10 cellular contexts compared by ENCODE assay signal in the genomic region with DNA sequence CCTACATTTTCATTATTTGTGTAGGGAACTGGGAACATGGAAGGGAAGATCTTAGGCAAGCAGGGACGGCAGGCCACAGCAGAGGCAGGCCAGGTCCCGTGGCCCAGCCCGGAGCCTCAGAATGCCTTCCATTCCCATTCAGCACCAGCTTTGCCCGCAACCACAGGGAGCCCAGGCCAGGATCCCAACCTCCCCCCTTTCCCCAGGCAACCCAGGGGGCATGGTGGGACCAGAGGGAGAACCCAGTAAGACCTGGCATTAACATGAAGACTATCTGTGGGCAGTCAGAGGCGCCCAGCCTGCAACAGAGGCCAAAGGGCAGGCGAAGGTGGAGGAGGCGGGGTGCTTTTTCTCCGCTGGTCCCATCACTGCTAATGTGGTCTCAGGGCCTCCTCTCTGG.
DNase-seq lines count a peak whose midpoint lies in the region; ATAC-seq and TF ChIP-seq lines count a peak whose summit lies in the region.
"Had no signal": no experiment of that assay in that cellular context is flagged by ENCODE, and none has a peak within 500 bp of the region (broad histone marks: within the 10 kb centered on the region; RNA-seq: fewer than 3 reads in every experiment).

No MANE protein-coding gene starts in this region.

- H3K27ac Mint-ChIP-seq in WTC11 = no peak overlapping the region
- no peak overlapping the region for H3K27ac Mint-ChIP-seq in stimulated activated memory B cell treated with anti-CD40 and anti-IgM and Interleukin-4, amounts not matched to agents 10 μg/mL and 1 μg/mL and 100 μg/mL, for 72 hours
- H3K27ac Mint-ChIP-seq: dendritic cell treated with granulocyte-macrophage colony-stimulating factor and Interleukin-4, amounts not matched to agents 40 ng/mL and 50 ng/mL, for 4 days had no signal

- CTCF ChIA-PET in WTC11 (lab: Charles Lee) = interaction anchor here (0.9 to 5.7 kb wide), 35 partner anchors 9 to 717 kb away, joined by 3 to 106 read pairs (median 5); a partner anchor contains a TSS

- no peak for TF ChIP-seq CTCF in WTC11 (IDR thresholded peaks at IDR 0.05)

- POLR2A ChIA-PET in WTC11 (lab: Charles Lee) = interaction anchor here (1.0 to 1.1 kb wide), 2 partner anchors 27 to 92 kb away, joined by 3 read pairs; no protein-coding TSS in a partner anchor

- peak overlapping the region; percentile 60 for H3K4me3 Mint-ChIP-seq in WTC11
- peak overlapping the region; percentile 2 for H3K4me3 Mint-ChIP-seq in stimulated activated memory B cell treated with anti-CD40 and anti-IgM and Interleukin-4, amounts not matched to agents 10 μg/mL and 1 μg/mL and 100 μg/mL, for 72 hours
- H3K4me3 Mint-ChIP-seq: dendritic cell treated with granulocyte-macrophage colony-stimulating factor and Interleukin-4, amounts not matched to agents 40 ng/mL and 50 ng/mL, for 4 days had no signal

- no peak for ATAC-seq in WTC11
- no peak for ATAC-seq in stimulated activated memory B cell treated with anti-CD40 and anti-IgM and Interleukin-4, amounts not matched to agents 10 μg/mL and 1 μg/mL and 100 μg/mL, for 72 hours

- no peaks in the 10 kb centered on the region for H3K36me3 Mint-ChIP-seq in WTC11
- H3K36me3 Mint-ChIP-seq in stimulated activated memory B cell treated with anti-CD40 and anti-IgM and Interleukin-4, amounts not matched to agents 10 μg/mL and 1 μg/mL and 100 μg/mL, for 72 hours = no peaks in the 10 kb centered on the region
- H3K36me3 Mint-ChIP-seq: CD4-positive, CD25-positive, alpha-beta regulatory T cell had no signal

- peak; percentile 44 for DNase-seq in activated effector memory CD4-positive, alpha-beta T cell treated with anti-CD3 and anti-CD28 coated beads, Interleukin-2, amount 50 U/mL, for 16 hours
- DNase-seq in activated effector memory CD4-positive, alpha-beta T cell treated with Interleukin-2 at 50 U/mL for 16 hours = no peak
- DNase-seq in WTC11 (ENCODE audit: low spot score) (no peak), mesenteric fat pad (ENCODE audit: low spot score) (peak; percentile 81), NCI-H2107 (lab: John Stamatoyannopoulos, UW) (no peak)
- DNase-seq in activated CD4-positive, alpha-beta T cell treated with anti-CD3 and anti-CD28 coated beads, Interleukin-2, amount 50 U/mL, for 1 hour = no peak
- no peak for DNase-seq in activated naive CD4-positive, alpha-beta T cell treated with anti-CD3 and anti-CD28 coated beads, Interleukin-2, amount 50 U/mL, for 16 hours

- no peaks in the 10 kb centered on the region for H3K9me3 Mint-ChIP-seq in WTC11
- H3K9me3 Mint-ChIP-seq in stimulated activated memory B cell treated with anti-CD40 and anti-IgM and Interleukin-4, amounts not matched to agents 10 μg/mL and 1 μg/mL and 100 μg/mL, for 72 hours = no peaks in the 10 kb centered on the region
- H3K9me3 Mint-ChIP-seq: dendritic cell treated with granulocyte-macrophage colony-stimulating factor and Interleukin-4, amounts not matched to agents 40 ng/mL and 50 ng/mL, for 4 days had no signal

- H3K4me1 Mint-ChIP-seq in WTC11 = peaks cover 21% of the 10 kb centered on the region
- peaks cover 14% of the 10 kb centered on the region for H3K4me1 Mint-ChIP-seq in stimulated activated memory B cell treated with anti-CD40 and anti-IgM and Interleukin-4, amounts not matched to agents 10 μg/mL and 1 μg/mL and 100 μg/mL, for 72 hours

- peaks cover 56% of the 10 kb centered on the region for H3K27me3 Mint-ChIP-seq in WTC11 (ENCODE audit: low read depth)
- H3K27me3 Mint-ChIP-seq in stimulated activated memory B cell treated with anti-CD40 and anti-IgM and Interleukin-4, amounts not matched to agents 10 μg/mL and 1 μg/mL and 100 μg/mL, for 72 hours = peaks cover 78% of the 10 kb centered on the region

TF ChIP-seq in WTC11, 78 proteins besides CTCF, POLR2A, EP300 and RAD21:
- TF ChIP-seq ZNF396 (CRISPR knock-in tag; IDR thresholded peaks at IDR 0.05; ENCODE audit: borderline replicate concordance) = no peak
- TF ChIP-seq ESRRA (CRISPR knock-in tag; IDR thresholded peaks at IDR 0.05; ENCODE audit: borderline replicate concordance) = no peak
- TF ChIP-seq ZBTB21 (CRISPR knock-in tag; IDR thresholded peaks at IDR 0.05; ENCODE audit: borderline replicate concordance) = no peak
- TF ChIP-seq SMAD4 (CRISPR knock-in tag; IDR thresholded peaks at IDR 0.05) = no peak
- TF ChIP-seq ATF1 (CRISPR knock-in tag; IDR thresholded peaks at IDR 0.05) = no peak
- TF ChIP-seq NFATC4 (CRISPR knock-in tag; IDR thresholded peaks at IDR 0.05) = no peak
- no peak for TF ChIP-seq GTF2I (CRISPR knock-in tag; conservative IDR thresholded peaks at IDR 0.05)
- TF ChIP-seq ZNF671 (CRISPR knock-in tag; IDR thresholded peaks at IDR 0.05) = no peak
- no peak for TF ChIP-seq PRRX2 (CRISPR knock-in tag; IDR thresholded peaks at IDR 0.05)
- TF ChIP-seq, protein P1, sequence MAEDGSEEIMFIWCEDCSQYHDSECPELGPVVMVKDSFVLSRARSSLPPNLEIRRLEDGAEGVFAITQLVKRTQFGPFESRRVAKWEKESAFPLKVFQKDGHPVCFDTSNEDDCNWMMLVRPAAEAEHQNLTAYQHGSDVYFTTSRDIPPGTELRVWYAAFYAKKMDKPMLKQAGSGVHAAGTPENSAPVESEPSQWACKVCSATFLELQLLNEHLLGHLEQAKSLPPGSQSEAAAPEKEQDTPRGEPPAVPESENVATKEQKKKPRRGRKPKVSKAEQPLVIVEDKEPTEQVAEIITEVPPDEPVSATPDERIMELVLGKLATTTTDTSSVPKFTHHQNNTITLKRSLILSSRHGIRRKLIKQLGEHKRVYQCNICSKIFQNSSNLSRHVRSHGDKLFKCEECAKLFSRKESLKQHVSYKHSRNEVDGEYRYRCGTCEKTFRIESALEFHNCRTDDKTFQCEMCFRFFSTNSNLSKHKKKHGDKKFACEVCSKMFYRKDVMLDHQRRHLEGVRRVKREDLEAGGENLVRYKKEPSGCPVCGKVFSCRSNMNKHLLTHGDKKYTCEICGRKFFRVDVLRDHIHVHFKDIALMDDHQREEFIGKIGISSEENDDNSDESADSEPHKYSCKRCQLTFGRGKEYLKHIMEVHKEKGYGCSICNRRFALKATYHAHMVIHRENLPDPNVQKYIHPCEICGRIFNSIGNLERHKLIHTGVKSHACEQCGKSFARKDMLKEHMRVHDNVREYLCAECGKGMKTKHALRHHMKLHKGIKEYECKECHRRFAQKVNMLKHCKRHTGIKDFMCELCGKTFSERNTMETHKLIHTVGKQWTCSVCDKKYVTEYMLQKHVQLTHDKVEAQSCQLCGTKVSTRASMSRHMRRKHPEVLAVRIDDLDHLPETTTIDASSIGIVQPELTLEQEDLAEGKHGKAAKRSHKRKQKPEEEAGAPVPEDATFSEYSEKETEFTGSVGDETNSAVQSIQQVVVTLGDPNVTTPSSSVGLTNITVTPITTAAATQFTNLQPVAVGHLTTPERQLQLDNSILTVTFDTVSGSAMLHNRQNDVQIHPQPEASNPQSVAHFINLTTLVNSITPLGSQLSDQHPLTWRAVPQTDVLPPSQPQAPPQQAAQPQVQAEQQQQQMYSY (CRISPR knock-in tag; IDR thresholded peaks at IDR 0.05) = no peak
- no peak for TF ChIP-seq ZNF138 (CRISPR knock-in tag; conservative IDR thresholded peaks at IDR 0.05)
- TF ChIP-seq, protein P2, sequence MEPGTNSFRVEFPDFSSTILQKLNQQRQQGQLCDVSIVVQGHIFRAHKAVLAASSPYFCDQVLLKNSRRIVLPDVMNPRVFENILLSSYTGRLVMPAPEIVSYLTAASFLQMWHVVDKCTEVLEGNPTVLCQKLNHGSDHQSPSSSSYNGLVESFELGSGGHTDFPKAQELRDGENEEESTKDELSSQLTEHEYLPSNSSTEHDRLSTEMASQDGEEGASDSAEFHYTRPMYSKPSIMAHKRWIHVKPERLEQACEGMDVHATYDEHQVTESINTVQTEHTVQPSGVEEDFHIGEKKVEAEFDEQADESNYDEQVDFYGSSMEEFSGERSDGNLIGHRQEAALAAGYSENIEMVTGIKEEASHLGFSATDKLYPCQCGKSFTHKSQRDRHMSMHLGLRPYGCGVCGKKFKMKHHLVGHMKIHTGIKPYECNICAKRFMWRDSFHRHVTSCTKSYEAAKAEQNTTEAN (CRISPR knock-in tag; IDR thresholded peaks at IDR 0.05) = no peak
- TF ChIP-seq FOXJ3 (CRISPR knock-in tag; IDR thresholded peaks at IDR 0.05; ENCODE audit: borderline replicate concordance) = no peak
- TF ChIP-seq, protein P3, sequence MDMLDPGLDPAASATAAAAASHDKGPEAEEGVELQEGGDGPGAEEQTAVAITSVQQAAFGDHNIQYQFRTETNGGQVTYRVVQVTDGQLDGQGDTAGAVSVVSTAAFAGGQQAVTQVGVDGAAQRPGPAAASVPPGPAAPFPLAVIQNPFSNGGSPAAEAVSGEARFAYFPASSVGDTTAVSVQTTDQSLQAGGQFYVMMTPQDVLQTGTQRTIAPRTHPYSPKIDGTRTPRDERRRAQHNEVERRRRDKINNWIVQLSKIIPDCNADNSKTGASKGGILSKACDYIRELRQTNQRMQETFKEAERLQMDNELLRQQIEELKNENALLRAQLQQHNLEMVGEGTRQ (CRISPR knock-in tag; IDR thresholded peaks at IDR 0.05) = no peak
- TF ChIP-seq MXD4 (CRISPR knock-in tag; IDR thresholded peaks at IDR 0.05; ENCODE audit: borderline replicate concordance) = no peak
- TF ChIP-seq IRF2 (CRISPR knock-in tag; IDR thresholded peaks at IDR 0.05; ENCODE audit: borderline replicate concordance, low read depth) = no peak

Comparison
In these comparisons a context has a peak if more than half of its experiments do, and no peak if none do; other contexts are left out.
1. DNase-seq: peak in activated effector memory CD4-positive, alpha-beta T cell treated with anti-CD3 and anti-CD28 coated beads, Interleukin-2, amount 50 U/mL, for 16 hours (single experiment) and mesenteric fat pad (single experiment); none in activated effector memory CD4-positive, alpha-beta T cell treated with Interleukin-2 at 50 U/mL for 16 hours (single experiment), WTC11 (single experiment), activated CD4-positive, alpha-beta T cell treated with anti-CD3 and anti-CD28 coated beads, Interleukin-2, amount 50 U/mL, for 1 hour (single experiment), activated naive CD4-positive, alpha-beta T cell treated with anti-CD3 and anti-CD28 coated beads, Interleukin-2, amount 50 U/mL, for 16 hours (single experiment) and NCI-H2107 (single experiment).